In the genomic region with DNA sequence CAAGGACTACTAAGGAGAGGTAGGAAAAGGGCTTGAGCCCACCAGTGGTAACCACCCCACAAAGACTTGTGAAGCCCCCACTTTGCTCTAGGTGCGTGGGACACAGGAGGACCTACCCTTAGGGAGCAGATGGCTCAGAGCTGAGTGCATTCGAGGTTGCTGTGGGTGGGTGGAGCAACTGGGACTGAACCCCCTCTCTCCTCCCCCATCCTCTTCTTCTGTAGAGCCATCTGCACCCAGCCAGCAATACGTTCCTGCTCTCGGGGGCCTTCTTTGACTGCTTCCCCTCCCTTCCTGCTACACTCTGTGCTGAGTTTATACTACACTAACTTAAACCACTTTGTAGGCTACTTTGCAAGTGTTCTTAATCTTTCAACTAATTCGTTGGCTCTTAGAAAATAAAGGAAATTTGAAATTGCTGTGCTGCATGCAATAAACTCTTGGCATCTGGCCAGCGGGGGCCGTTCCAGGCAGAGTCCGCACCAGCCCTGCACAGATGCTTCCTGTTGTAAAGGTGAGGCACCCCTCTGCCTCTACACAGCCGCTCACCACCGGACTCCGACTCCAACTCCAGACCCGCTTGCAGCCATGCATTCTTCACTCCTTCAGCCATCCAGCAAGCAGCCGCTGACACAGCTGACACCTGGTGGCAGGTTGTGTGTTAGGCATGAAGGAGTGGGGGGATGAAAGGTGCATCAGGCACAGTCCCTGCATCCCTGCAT, we compare ENCODE assay signal across 7 cellular contexts. TPM values are rescaled to one million over a fixed set of nuclear protein-coding genes. Genes with fewer than 3 reads are reported as not detected.
DNase-seq lines count a peak whose midpoint lies in the region; ATAC-seq, FAIRE-seq and TF ChIP-seq lines count a peak whose summit lies in the region.

No MANE protein-coding gene starts in this region.

- TF ChIP-seq POLR2A in endothelial cell of umbilical vein (IDR thresholded peaks at IDR 0.05; ENCODE audit: low read depth, low read length): no peak

- intact Hi-C loops in activated CD4-positive, alpha-beta memory T cell treated with anti-CD3 and anti-CD28 coated beads for 36 hours (cut with micrococcal nuclease): loop anchor here (1.0 kb wide), 1 partner anchor 197 kb away; no protein-coding TSS in a partner anchor
- intact Hi-C loops in endothelial cell of umbilical vein (cut with micrococcal nuclease): no loop called here

- no peaks in the 10 kb centered on the region for H3K9me1 ChIP-seq in endothelial cell of umbilical vein (replicated peaks; ENCODE audit: control insufficient read depth, extremely low read depth, insufficient read depth, low read length)

- peaks cover 30 to 44% of the 10 kb centered on the region in 2 experiments for H3K27me3 ChIP-seq in endothelial cell of umbilical vein (ENCODE audit: control insufficient read depth in 2 of 2, insufficient read depth in 2 of 2, low read length in 2 of 2)

- no peaks in the 10 kb centered on the region for H4K20me1 ChIP-seq in endothelial cell of umbilical vein (replicated peaks; ENCODE audit: control insufficient read depth, extremely low read depth, insufficient read depth, low read length)

- no peaks in the 10 kb centered on the region for H3K79me2 ChIP-seq in endothelial cell of umbilical vein (ENCODE audit: control insufficient read depth, insufficient read depth, low read length)

- DNase-seq in NCI-H2029 (lab: John Stamatoyannopoulos, UW) (peak; percentile 60), endothelial cell of umbilical vein (ENCODE audit: low read depth, low spot score) (peak; percentile 59), osteocyte (ENCODE audit: extremely low spot score, unreplicated experiment) (no peak)
- peak; percentile 54 for DNase-seq in activated CD4-positive, alpha-beta memory T cell treated with anti-CD3 and anti-CD28 coated beads for 36 hours

- peaks cover 4% of the 10 kb centered on the region for H3K4me1 Mint-ChIP-seq in activated CD4-positive, alpha-beta memory T cell treated with anti-CD3 and anti-CD28 coated beads for 36 hours (ENCODE audit: low read depth)
- peaks cover 74% of the 10 kb centered on the region for H3K4me1 Mint-ChIP-seq in osteocyte (ENCODE audit: unreplicated experiment)

- dilution Hi-C loops in endothelial cell of umbilical vein (cut with MboI; ENCODE audit: extremely low pct_ligation_motif_present, low sequenced_read_pairs): no loop called here

- no peaks in the 10 kb centered on the region for H3K36me3 Mint-ChIP-seq in activated CD4-positive, alpha-beta memory T cell treated with anti-CD3 and anti-CD28 coated beads for 36 hours
- peaks cover 12% of the 10 kb centered on the region for H3K36me3 Mint-ChIP-seq in osteocyte (ENCODE audit: unreplicated experiment)

- H3K4me3 Mint-ChIP-seq in activated CD4-positive, alpha-beta memory T cell treated with anti-CD3 and anti-CD28 coated beads for 36 hours: no peak overlapping the region
- H3K4me3 Mint-ChIP-seq in osteocyte (ENCODE audit: unreplicated experiment): no peak overlapping the region

- no peak for ATAC-seq in HG02852 (IDR thresholded peaks at IDR 0.05; ENCODE audit: unreplicated experiment)
- no peak for ATAC-seq in HG02973 (IDR thresholded peaks at IDR 0.05; ENCODE audit: unreplicated experiment)

- CTCF ChIA-PET in activated CD4-positive, alpha-beta memory T cell treated with anti-CD3 and anti-CD28 coated beads for 36 hours (lab: Charles Lee): interaction anchor here (0.7 to 2.6 kb wide), 5 partner anchors 38 to 198 kb away, joined by 3 to 10 read pairs (median 3); no protein-coding TSS in a partner anchor
- CTCF ChIA-PET in endothelial cell of umbilical vein (lab: Charles Lee): interaction anchor here (1.0 to 2.5 kb wide), 3 partner anchors 9 to 196 kb away, joined by 3 to 8 read pairs (median 8); no protein-coding TSS in a partner anchor

- H3K27ac ChIP-seq in endothelial cell of umbilical vein (ENCODE audit: insufficient read depth, low read depth, low read length): no peak overlapping the region

- no peak overlapping the region for H3K4me3 ChIP-seq in GM12875 (ENCODE audit: low read depth, low read length)
- no peak overlapping the region for H3K4me3 ChIP-seq in endothelial cell of umbilical vein (replicated peaks in 1 of 3; ENCODE audit: insufficient read depth in 1 of 3, low read depth in 1 of 3, low read length in 3 of 3)

- no peak overlapping the region for H3K9ac ChIP-seq in endothelial cell of umbilical vein (replicated peaks; ENCODE audit: extremely low read depth, insufficient read depth, low read length)

- BruUV-seq in endothelial cell of umbilical vein (replicated peaks; lab: Mats Ljungman, UMichigan): no TSS peak

- H2AFZ ChIP-seq in endothelial cell of umbilical vein (ENCODE audit: low read depth, low read length): no peak overlapping the region

- TF ChIP-seq CTCF in GM12875 (IDR thresholded peaks at IDR 0.05; ENCODE audit: borderline replicate concordance, insufficient read depth, low read depth, low read length) (peak; percentile 52), endothelial cell of umbilical vein (IDR thresholded peaks at IDR 0.05; ENCODE audit: extremely low read depth in 1 of 2, insufficient read depth in 1 of 2, low read depth in 1 of 2, low read length in 2 of 2) (peak in 1 of 2 donors; percentile 35), osteocyte (IDR thresholded peaks at IDR 0.05) (peak; percentile 54)

- no peak overlapping the region for H3K4me2 ChIP-seq in endothelial cell of umbilical vein (ENCODE audit: insufficient read depth, low read length)

- no peak overlapping the region for H3K27ac Mint-ChIP-seq in activated CD4-positive, alpha-beta memory T cell treated with anti-CD3 and anti-CD28 coated beads for 36 hours
- H3K27ac Mint-ChIP-seq in osteocyte (ENCODE audit: unreplicated experiment): no peak overlapping the region

- H3K36me3 ChIP-seq in endothelial cell of umbilical vein (ENCODE audit: control insufficient read depth in 2 of 2, extremely low read depth in 1 of 2, insufficient read depth in 2 of 2, low read length in 2 of 2): no peaks in the 10 kb centered on the region

- no peaks in the 10 kb centered on the region for H3K9me3 Mint-ChIP-seq in activated CD4-positive, alpha-beta memory T cell treated with anti-CD3 and anti-CD28 coated beads for 36 hours
- H3K9me3 Mint-ChIP-seq in osteocyte (ENCODE audit: unreplicated experiment): no peaks in the 10 kb centered on the region

- H3K4me1 ChIP-seq in endothelial cell of umbilical vein (ENCODE audit: control insufficient read depth, extremely low read depth, insufficient read depth, low read length): no peaks in the 10 kb centered on the region

- POLR2A ChIA-PET in activated CD4-positive, alpha-beta memory T cell treated with anti-CD3 and anti-CD28 coated beads for 36 hours (lab: Charles Lee): no interaction called here
- POLR2A ChIA-PET in endothelial cell of umbilical vein (lab: Charles Lee): no interaction called here

- H3K9me3 ChIP-seq in endothelial cell of umbilical vein (replicated peaks; ENCODE audit: control insufficient read depth, insufficient read depth, low read length): no peaks in the 10 kb centered on the region

- peaks cover 8% of the 10 kb centered on the region for H3K27me3 Mint-ChIP-seq in activated CD4-positive, alpha-beta memory T cell treated with anti-CD3 and anti-CD28 coated beads for 36 hours
- H3K27me3 Mint-ChIP-seq in osteocyte (ENCODE audit: unreplicated experiment): no peaks in the 10 kb centered on the region

- no peak for FAIRE-seq in endothelial cell of umbilical vein (lab: Jason Lieb, UNC)

TF ChIP-seq in endothelial cell of umbilical vein, 7 proteins besides CTCF, POLR2A, EP300 and RAD21:
- TF ChIP-seq JUN (IDR thresholded peaks at IDR 0.05; ENCODE audit: borderline replicate concordance, insufficient read depth, insufficient read length, low read depth) (no peak), POLR2AphosphoS5 (IDR thresholded peaks at IDR 0.05; ENCODE audit: insufficient read depth, low read depth, low read length) (no peak), MYC (IDR thresholded peaks at IDR 0.05; ENCODE audit: low read depth, low read length) (no peak), GATA2 (IDR thresholded peaks at IDR 0.05; ENCODE audit: insufficient read depth, insufficient read length, low read depth, low read length) (no peak), EZH2 (IDR thresholded peaks at IDR 0.05; ENCODE audit: borderline replicate concordance, low read depth, low read length, severe bottlenecking) (no peak)
- TF ChIP-seq, protein P1, sequence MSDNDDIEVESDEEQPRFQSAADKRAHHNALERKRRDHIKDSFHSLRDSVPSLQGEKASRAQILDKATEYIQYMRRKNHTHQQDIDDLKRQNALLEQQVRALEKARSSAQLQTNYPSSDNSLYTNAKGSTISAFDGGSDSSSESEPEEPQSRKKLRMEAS (IDR thresholded peaks at IDR 0.05; ENCODE audit: insufficient read depth, insufficient read length): no peak
TF ChIP-seq in endothelial cell of umbilical vein: peak in this region for 0.

RNA-seq across cellular contexts. Expression of gene GLIS1, which starts 57.2 kb away (rescaled TPM):
- total RNA-seq in activated CD4-positive, alpha-beta memory T cell treated with anti-CD3 and anti-CD28 coated beads for 36 hours: not detected
- total RNA-seq in endothelial cell of umbilical vein (not detected in 2 replicates), osteocyte (38.0 and 38.3 TPM in 2 replicates)
- polyA plus RNA-seq in endothelial cell of umbilical vein: 0.03 TPM in 1 of 2 replicates, not detected in the other
- polyA plus RNA-seq in endothelial cell of umbilical vein (2011; cell fraction: cytosol; rRNA removed): not detected in 2 replicates
- polyA plus RNA-seq in endothelial cell of umbilical vein (2011; cell fraction: nucleus; rRNA removed): not detected in 2 replicates
- polyA plus RNA-seq in endothelial cell of umbilical vein (2012): 0.11 and 0.25 TPM in 2 replicates
- not detected in 2 replicates for polyA minus RNA-seq in endothelial cell of umbilical vein
- polyA minus RNA-seq in endothelial cell of umbilical vein (2011; cell fraction: cytosol; rRNA and poly(A)+ RNA removed): not detected
- not detected in 2 replicates for polyA minus RNA-seq in endothelial cell of umbilical vein (2011; cell fraction: nucleus; rRNA and poly(A)+ RNA removed)

Comparison
In these comparisons a context has a peak if more than half of its experiments do, and no peak if none do; other contexts are left out.
1. RNA of gene GLIS1, which starts 57.2 kb away (total RNA-seq): 38.0 to 38.3 TPM in osteocyte; not detected in activated CD4-positive, alpha-beta memory T cell treated with anti-CD3 and anti-CD28 coated beads for 36 hours and not detected in endothelial cell of umbilical vein; every median in the first group is over 10 times any median in the second.